Comparison of ENCODE assay signal across 8 cellular contexts in genomic region chr5:146344155-146345118, GRCh38. TPM values are rescaled to one million over a fixed set of nuclear protein-coding genes. Genes with fewer than 3 reads are reported as not detected.
A peak's percentile ranks its signal among the peaks of the same experiment; 100 is the strongest.
DNase-seq lines count a peak whose midpoint lies in the region; ATAC-seq and TF ChIP-seq lines count a peak whose summit lies in the region.

No MANE protein-coding gene starts in this region.

- H3K9me3 ChIP-seq in HUES6 (ENCODE audit: control insufficient read depth, insufficient read depth, low read depth, low read length): no peaks in the 10 kb centered on the region
- no peaks in the 10 kb centered on the region for H3K9me3 ChIP-seq in endodermal cell (ENCODE audit: control insufficient read depth, low read length)
- H3K9me3 ChIP-seq in parathyroid adenoma (ENCODE audit: control insufficient read depth, low read length): no peaks in the 10 kb centered on the region

- no peaks in the 10 kb centered on the region for H3K9me3 Mint-ChIP-seq in endodermal cell

- peaks cover 100% of the 10 kb centered on the region for H3K27me3 Mint-ChIP-seq in endodermal cell (ENCODE audit: insufficient read depth)

- H3K27ac Mint-ChIP-seq in endodermal cell: no peak overlapping the region

- H3K36me3 Mint-ChIP-seq in endodermal cell (ENCODE audit: low read depth): no peaks in the 10 kb centered on the region

- H3K27me3 ChIP-seq in HUES6 (ENCODE audit: control insufficient read depth, insufficient read depth, low read length) (peaks cover 100% of the 10 kb centered on the region), endodermal cell (ENCODE audit: control insufficient read depth, insufficient read depth, low read length, poor library complexity, severe bottlenecking) (peaks cover 100% of the 10 kb centered on the region), parathyroid adenoma (ENCODE audit: control insufficient read depth, insufficient read depth, low read length) (peaks cover 23% of the 10 kb centered on the region)

- H3K36me3 ChIP-seq in HUES6 (ENCODE audit: control insufficient read depth, insufficient read depth, low read length): no peaks in the 10 kb centered on the region
- no peaks in the 10 kb centered on the region for H3K36me3 ChIP-seq in endodermal cell (ENCODE audit: control insufficient read depth, insufficient read depth, low read length)
- no peaks in the 10 kb centered on the region for H3K36me3 ChIP-seq in parathyroid adenoma (ENCODE audit: control insufficient read depth, insufficient read depth, low read length)

- peak overlapping the region; percentile 43 for H3K4me2 ChIP-seq in parathyroid adenoma (ENCODE audit: low read length)

- H3K27ac ChIP-seq in HUES6 (ENCODE audit: low read depth, low read length): no peak overlapping the region
- no peak overlapping the region for H3K27ac ChIP-seq in endodermal cell (ENCODE audit: low read depth, low read length)
- no peak overlapping the region for H3K27ac ChIP-seq in parathyroid adenoma

- H3K4me3 Mint-ChIP-seq in endodermal cell: peak overlapping the region; percentile 56

- H3K9ac ChIP-seq in HUES6 (ENCODE audit: low read length): no peak overlapping the region
- no peak overlapping the region for H3K9ac ChIP-seq in endodermal cell (ENCODE audit: extremely low read depth, low read length, poor library complexity, severe bottlenecking)
- no peak overlapping the region for H3K9ac ChIP-seq in parathyroid adenoma

- TF ChIP-seq CTCF in endodermal cell (conservative IDR thresholded peaks at IDR 0.05) (no peak), parathyroid adenoma (IDR thresholded peaks at IDR 0.05) (no peak)

- no peak for ATAC-seq in GM21515 (IDR thresholded peaks at IDR 0.05; ENCODE audit: unreplicated experiment)

- H3K4me1 Mint-ChIP-seq in endodermal cell: peaks cover 12% of the 10 kb centered on the region

- peak overlapping the region; percentile 76 for H2AFZ ChIP-seq in parathyroid adenoma

- 7 to 8% methylated on average over 15 to 27 of the region's 31 CpGs for WGBS in endodermal cell (ENCODE audit: insufficient coverage in 1 of 2, insufficient read length in 1 of 2), 2 experiments

- H3K4me3 ChIP-seq in HUES6 (ENCODE audit: low read depth, low read length) (peak overlapping the region; percentile 67), endodermal cell (ENCODE audit: low read length) (peak overlapping the region; percentile 64), parathyroid adenoma (ENCODE audit: low read depth, low read length) (no peak overlapping the region)

- H3K79me2 ChIP-seq in parathyroid adenoma: no peaks in the 10 kb centered on the region

- DNase-seq in NCI-H748 (lab: John Stamatoyannopoulos, UW; ENCODE audit: unreplicated experiment): peak; percentile 10
- no peak for DNase-seq in NCI-H748 treated with DMSO at 0.1 percent for 48 hours (lab: John Stamatoyannopoulos, UW)
- DNase-seq in endodermal cell: peak; percentile 95
- no peak for DNase-seq in nucleus accumbens (lab: John Stamatoyannopoulos, UW)
- DNase-seq in NCI-H128 (lab: John Stamatoyannopoulos, UW; ENCODE audit: unreplicated experiment): no peak

- peaks cover 24% of the 10 kb centered on the region for H3K4me1 ChIP-seq in HUES6 (ENCODE audit: control insufficient read depth, insufficient read depth, low read length)
- peaks cover 4% of the 10 kb centered on the region for H3K4me1 ChIP-seq in endodermal cell (ENCODE audit: control insufficient read depth, insufficient read depth, low read length)
- peaks cover 3% of the 10 kb centered on the region for H3K4me1 ChIP-seq in parathyroid adenoma

RNA-seq across cellular contexts. Expression of gene POU4F3, which starts 5.8 kb away (rescaled TPM):
- total RNA-seq in endodermal cell: under 1 TPM; 0.27 to 0.46 TPM
- 0.21 TPM for polyA plus RNA-seq in endodermal cell (2013, experiment 1 of 2)
- polyA plus RNA-seq in endodermal cell (2013, experiment 2 of 2): 0.21 TPM

Comparison
In these comparisons a context has a peak if more than half of its experiments do, and no peak if none do; other contexts are left out.
1. DNase-seq: peak in NCI-H748 (single experiment) and endodermal cell (single experiment); none in NCI-H748 treated with DMSO at 0.1 percent for 48 hours (single experiment), nucleus accumbens (0 of 56) and NCI-H128 (single experiment).